Comparison of ENCODE assay signal across 6 cellular contexts in genomic region chr7:99415513-99416127, GRCh38. TPM values are rescaled to one million over a fixed set of nuclear protein-coding genes. Genes with fewer than 3 reads are reported as not detected.
DNase-seq lines count a peak whose midpoint lies in the region; TF ChIP-seq lines count a peak whose summit lies in the region.
"Not testable (repeated sequence)": the region's sequence is repeated elsewhere in the genome, so short reads cannot be mapped to it uniquely, and the experiment has no call there.

No MANE protein-coding gene starts in this region.

- H3K36me3 ChIP-seq in Karpas-422 (ENCODE audit: insufficient read depth, low read length) (peaks cover 38% of the 10 kb centered on the region), left ventricle myocardium inferior (peaks cover 100% of the 10 kb centered on the region), prostate gland (peaks cover 31 to 59% of the 10 kb centered on the region in 2 donors)

- H3K79me2 ChIP-seq in Karpas-422 (ENCODE audit: low read length): not testable (repeated sequence)

- H3K27ac ChIP-seq in Karpas-422 (ENCODE audit: low read length); left ventricle myocardium inferior (replicated peaks); prostate gland: not testable (repeated sequence)

- intact Hi-C loops in left ventricle myocardium inferior (cut with micrococcal nuclease); prostate gland (cut with DNase I): not testable (repeated sequence)

- H2AFZ ChIP-seq in Karpas-422 (ENCODE audit: low read length): not testable (repeated sequence)

- 70% methylated on average over 17 of the region's 17 CpGs for WGBS in prostate gland

- H3K9me2 ChIP-seq in Karpas-422 (replicated peaks; ENCODE audit: insufficient read depth, low read length): not testable (repeated sequence)

- H4K20me1 ChIP-seq in Karpas-422 (ENCODE audit: insufficient read depth, low read depth, low read length): not testable (repeated sequence)

- not testable (repeated sequence) for H3K9me3 ChIP-seq in Karpas-422 (ENCODE audit: low read length); left ventricle myocardium inferior (replicated peaks); prostate gland

- H3K4me3 ChIP-seq in Karpas-422 (ENCODE audit: low read length); left ventricle myocardium inferior; prostate gland: not testable (repeated sequence)

- not testable (repeated sequence) for H3K9ac ChIP-seq in Karpas-422 (ENCODE audit: low read length)

- H3K27me3 ChIP-seq in Karpas-422 (ENCODE audit: low read length); left ventricle myocardium inferior (ENCODE audit: low read depth); prostate gland (replicated peaks; ENCODE audit: insufficient read depth): not testable (repeated sequence)

- TF ChIP-seq POLR2A in prostate gland (IDR thresholded peaks at IDR 0.05): not testable (repeated sequence)

- DNase-seq in CD1c-positive myeloid dendritic cell (ENCODE audit: extremely low spot score) (peak; percentile 18), Karpas-422 (peak; percentile 71), RPMI8226 (peak; percentile 28), astrocyte of the hippocampus (ENCODE audit: low read depth, low spot score) (peak; percentile 65), left ventricle myocardium inferior (peak; percentile 52), prostate gland (ENCODE audit: low spot score) (peak; percentile 39)

- not testable (repeated sequence) for H3K4me2 ChIP-seq in Karpas-422 (ENCODE audit: low read depth, low read length, poor library complexity, severe bottlenecking)

- TF ChIP-seq CTCF in left ventricle myocardium inferior (IDR thresholded peaks at IDR 0.05; ENCODE audit: borderline replicate concordance) (peak; percentile 71), prostate gland (IDR thresholded peaks at IDR 0.05) (peak in 3 of 4 experiments; percentile 31 to 61 (median 57))

- H3K4me1 ChIP-seq in Karpas-422 (ENCODE audit: low read length); left ventricle myocardium inferior; prostate gland (replicated peaks): not testable (repeated sequence)

RNA-seq across cellular contexts. Expression of gene BUD31, which starts 6.9 kb away (rescaled TPM):
- 63.7 and 81.8 TPM in 2 replicates for total RNA-seq in Karpas-422 (2014; rRNA removed; shearing (Covaris generic); ENCODE audit: low replicate concordance)
- total RNA-seq in left ventricle myocardium inferior (43.9 TPM), prostate gland (10 to 100 TPM; 73.8 to 78.3 TPM)

RNA-seq across cellular contexts. Expression of gene PDAP1, which starts 7.2 kb away (rescaled TPM):
- 14.2 and 43.0 TPM in 2 replicates for total RNA-seq in Karpas-422 (2014; rRNA removed; shearing (Covaris generic); ENCODE audit: low replicate concordance)
- total RNA-seq in left ventricle myocardium inferior (93.2 TPM), prostate gland (100 to 1,000 TPM in 1 of 2 donors, 10 to 100 TPM in 1; 98.6 to 103 TPM)

RNA-seq across cellular contexts. Expression of gene PTCD1, which starts 23.0 kb away (rescaled TPM):
- total RNA-seq in Karpas-422 (2014; rRNA removed; shearing (Covaris generic); ENCODE audit: low replicate concordance): 2.5 and 7.6 TPM in 2 replicates
- total RNA-seq in left ventricle myocardium inferior (4.3 TPM), prostate gland (10 to 100 TPM in 1 of 2 donors, 1 to 10 TPM in 1; 9.1 to 11.8 TPM)

RNA-seq across cellular contexts. Expression of gene CPSF4, which starts 23.1 kb away (rescaled TPM):
- total RNA-seq in Karpas-422 (2014; rRNA removed; shearing (Covaris generic); ENCODE audit: low replicate concordance): 48.7 and 63.6 TPM in 2 replicates
- total RNA-seq in left ventricle myocardium inferior: 17.9 TPM
- total RNA-seq in prostate gland: 10 to 100 TPM; 40.4 to 97.4 TPM

RNA-seq across cellular contexts. Expression of gene ARPC1B, which starts 41.1 kb away (rescaled TPM):
- 146 and 305 TPM in 2 replicates for total RNA-seq in Karpas-422 (2014; rRNA removed; shearing (Covaris generic); ENCODE audit: low replicate concordance)
- 33.6 TPM for total RNA-seq in left ventricle myocardium inferior
- total RNA-seq in prostate gland: 10 to 100 TPM; 85.4 to 86.5 TPM

Comparison
In these comparisons a context has a peak if more than half of its experiments do, and no peak if none do; other contexts are left out.
1. DNase-seq: peak in every context shown above with its lines; median percentile 71 in Karpas-422; 65 in astrocyte of the hippocampus; 52 in left ventricle myocardium inferior; 39 in prostate gland; 28 in RPMI8226; 18 in CD1c-positive myeloid dendritic cell.